ENCODE assay signal across 15 cellular contexts in genomic region chr17:8693328-8693727, GRCh38. TPM values are rescaled to one million over a fixed set of nuclear protein-coding genes. Genes with fewer than 3 reads are reported as not detected.
"Had no signal": no experiment of that assay in that cellular context is flagged by ENCODE, and none has a peak within 500 bp of the region (broad histone marks: within the 10 kb centered on the region; RNA-seq: fewer than 3 reads in every experiment).

No MANE protein-coding gene starts in this region.

- H3K27ac ChIP-seq: uterus had no signal

- DNase-seq: activated CD4-positive, alpha-beta memory T cell treated with anti-CD3 and anti-CD28 coated beads, Interleukin-2, amount 10 ng/mL, durations not matched to agents 7 days and 5 days; activated naive CD4-positive, alpha-beta T cell treated with anti-CD3 and anti-CD28 coated beads for 36 hours; caudate nucleus; cortex of kidney; effector memory CD4-positive, alpha-beta T cell; erythroblast; hippocampal formation; mucosa of descending colon; naive thymus-derived CD8-positive, alpha-beta T cell; occipital lobe; stimulated activated CD4-positive, alpha-beta T cell treated with anti-CD3 and anti-CD28 coated beads, Interleukin-2, amount 100 ng/mL, for 48 hours; T-helper 9 cell; uterus had no signal

- H3K4me3 ChIP-seq: lung, mucosa of descending colon, uterus had no signal

- H3K36me3 ChIP-seq: uterus had no signal

- H3K27me3 ChIP-seq: uterus had no signal

- H3K9me3 ChIP-seq: mucosa of descending colon, uterus had no signal

- ATAC-seq: mucosa of descending colon; naive thymus-derived CD8-positive, alpha-beta T cell had no signal

RNA-seq across cellular contexts. Expression of gene CCDC42, which starts 51.3 kb away (rescaled TPM):
- total RNA-seq: activated naive CD4-positive, alpha-beta T cell treated with anti-CD3 and anti-CD28 coated beads for 36 hours; mucosa of descending colon; occipital lobe; temporal lobe; uterus had no signal
- polyA plus RNA-seq: naive thymus-derived CD8-positive, alpha-beta T cell had no signal
